ENCODE assay signal across 34 cellular contexts in genomic region chr15:78630886-78631633, GRCh38. TPM values are rescaled to one million over a fixed set of nuclear protein-coding genes. Genes with fewer than 3 reads are reported as not detected.
"Had no signal": no experiment of that assay in that cellular context is flagged by ENCODE, and none has a peak within 500 bp of the region (broad histone marks: within the 10 kb centered on the region; RNA-seq: fewer than 3 reads in every experiment).

No MANE protein-coding gene starts in this region.

- H3K27me3 ChIP-seq: adrenal gland, body of pancreas, breast epithelium, Peyer's patch, SJSA1 had no signal

- H3K36me3 ChIP-seq: adrenal gland, breast epithelium, Peyer's patch, SJSA1 had no signal

- H3K4me1 ChIP-seq: adrenal gland, body of pancreas, breast epithelium, Peyer's patch, SJSA1 had no signal

- H3K9me3 ChIP-seq: adrenal gland, Peyer's patch had no signal

- H3K27ac ChIP-seq: adrenal gland, body of pancreas, breast epithelium, KMS-11, Peyer's patch, SJSA1 had no signal

- H3K9me3 Mint-ChIP-seq: activated CD4-positive, alpha-beta T cell treated with anti-CD3 and anti-CD28 coated beads, Interleukin-2, amount 10 ng/mL, durations not matched to agents 24 days and 14 days; activated T-helper 2 cell treated with anti-CD3 and anti-CD28 coated beads, Interferon-gamma antibody, Interleukin-2, Interleukin-4, amounts not matched to agents 10 μg/mL and 5 μg/mL and 100 μg/mL, durations not matched to agents 14 hours and 24 hours and 36 hours; T-helper 1 cell treated with Interleukin-12 subunit alpha and Interleukin-12 subunit beta and Interleukin-4 antibody, amounts not matched to agents 30 μg/mL and 1 μg/mL, for 36 hours; T-helper 2 cell treated with Interferon-gamma antibody and Interleukin-4, amounts not matched to agents 5 μg/mL and 100 μg/mL, for 36 hours had no signal

- DNase-seq: activated CD4-positive, alpha-beta T cell treated with anti-CD3 and anti-CD28 coated beads, Interleukin-2, amount 10 ng/mL, durations not matched to agents 24 days and 14 days; activated CD4-positive, alpha-beta T cell treated with anti-CD3 and anti-CD28 coated beads, Interleukin-2, amount 50 U/mL, for 4 hours; activated CD8-positive, alpha-beta memory T cell treated with anti-CD3 and anti-CD28 coated beads, Interleukin-2, amount 10 ng/mL, durations not matched to agents 7 days and 5 days; activated gamma-delta T cell; activated naive CD4-positive, alpha-beta T cell treated with anti-CD3 and anti-CD28 coated beads for 36 hours; activated T-cell treated with anti-CD3 and anti-CD28 coated beads, Interleukin-2, amount 50 U/mL, for 1 hour; body of pancreas; MM.1S; MV-4-11; NCI-H1092; NCI-H1436 treated with DMSO at 0.1 percent for 48 hours; NCI-H187; NCI-H2029 treated with DMSO at 0.1 percent for 48 hours; NCI-H2107; NCI-H2171; NCI-H510A; NCI-H526; NCI-H748 treated with DMSO at 0.1 percent for 48 hours; NK-92 treated with Interleukin-12 subunit alpha and Interleukin-12 subunit beta, amount 100 ng/mL, for 24 hours; PC-3; Peyer's patch; RPMI8226; SHP77 treated with DMSO at 0.1 percent for 48 hours; SK-N-SH had no signal

- H3K4me1 Mint-ChIP-seq: activated CD4-positive, alpha-beta T cell treated with anti-CD3 and anti-CD28 coated beads, Interleukin-2, amount 10 ng/mL, durations not matched to agents 24 days and 14 days; activated CD8-positive, alpha-beta memory T cell treated with anti-CD3 and anti-CD28 coated beads, Interleukin-2, amount 10 ng/mL, durations not matched to agents 7 days and 5 days had no signal

- H3K4me3 ChIP-seq: adrenal gland, body of pancreas, breast epithelium, Peyer's patch, SJSA1 had no signal

- H3K4me3 Mint-ChIP-seq: activated CD4-positive, alpha-beta T cell treated with anti-CD3 and anti-CD28 coated beads, Interleukin-2, amount 10 ng/mL, durations not matched to agents 24 days and 14 days; activated CD8-positive, alpha-beta memory T cell treated with anti-CD3 and anti-CD28 coated beads, Interleukin-2, amount 10 ng/mL, durations not matched to agents 7 days and 5 days; activated naive CD4-positive, alpha-beta T cell treated with anti-CD3 and anti-CD28 coated beads for 36 hours; T-helper 1 cell treated with Interleukin-12 subunit alpha and Interleukin-12 subunit beta and Interleukin-4 antibody, amounts not matched to agents 30 μg/mL and 1 μg/mL, for 36 hours; T-helper 2 cell treated with Interferon-gamma antibody and Interleukin-4, amounts not matched to agents 5 μg/mL and 100 μg/mL, for 36 hours had no signal

- H3K36me3 Mint-ChIP-seq: activated CD8-positive, alpha-beta memory T cell treated with anti-CD3 and anti-CD28 coated beads, Interleukin-2, amount 10 ng/mL, durations not matched to agents 7 days and 5 days; activated naive CD4-positive, alpha-beta T cell treated with anti-CD3 and anti-CD28 coated beads, Interleukin-2, amount 50 U/mL, for 72 hours had no signal

- ATAC-seq: activated CD8-positive, alpha-beta memory T cell treated with anti-CD3 and anti-CD28 coated beads, Interleukin-2, amount 10 ng/mL, durations not matched to agents 7 days and 5 days; activated naive CD4-positive, alpha-beta T cell treated with anti-CD3 and anti-CD28 coated beads, Interleukin-2, amount 50 U/mL, for 72 hours; body of pancreas; PC-3 had no signal

RNA-seq across cellular contexts. Expression of gene CHRNB4, which starts 9.9 kb away (rescaled TPM):
- total RNA-seq: activated CD4-positive, alpha-beta T cell treated with anti-CD3 and anti-CD28 coated beads, Interleukin-2, amount 10 ng/mL, durations not matched to agents 24 days and 14 days; activated CD8-positive, alpha-beta memory T cell treated with anti-CD3 and anti-CD28 coated beads, Interleukin-2, amount 10 ng/mL, durations not matched to agents 7 days and 5 days; activated naive CD4-positive, alpha-beta T cell treated with anti-CD3 and anti-CD28 coated beads for 36 hours; activated naive CD4-positive, alpha-beta T cell treated with anti-CD3 and anti-CD28 coated beads, Interleukin-2, amount 50 U/mL, for 72 hours; activated T-helper 2 cell treated with anti-CD3 and anti-CD28 coated beads, Interferon-gamma antibody, Interleukin-2, Interleukin-4, amounts not matched to agents 10 μg/mL and 5 μg/mL and 100 μg/mL, durations not matched to agents 14 hours and 24 hours and 36 hours; astrocyte; body of pancreas; breast epithelium; LHCN-M2; PC-3; Peyer's patch; SJSA1 had no signal

RNA-seq across cellular contexts. Expression of gene CHRNA3, which starts 10.3 kb away (rescaled TPM):
- total RNA-seq: activated CD4-positive, alpha-beta T cell treated with anti-CD3 and anti-CD28 coated beads, Interleukin-2, amount 10 ng/mL, durations not matched to agents 24 days and 14 days; activated CD8-positive, alpha-beta memory T cell treated with anti-CD3 and anti-CD28 coated beads, Interleukin-2, amount 10 ng/mL, durations not matched to agents 7 days and 5 days; activated naive CD4-positive, alpha-beta T cell treated with anti-CD3 and anti-CD28 coated beads for 36 hours; activated naive CD4-positive, alpha-beta T cell treated with anti-CD3 and anti-CD28 coated beads, Interleukin-2, amount 50 U/mL, for 72 hours; activated T-helper 2 cell treated with anti-CD3 and anti-CD28 coated beads, Interferon-gamma antibody, Interleukin-2, Interleukin-4, amounts not matched to agents 10 μg/mL and 5 μg/mL and 100 μg/mL, durations not matched to agents 14 hours and 24 hours and 36 hours; astrocyte; LHCN-M2; PC-3; SJSA1 had no signal
